Comparison of ENCODE assay signal across 13 cellular contexts in genomic region chr7:130276796-130277762, GRCh38. TPM values are rescaled to one million over a fixed set of nuclear protein-coding genes. Genes with fewer than 3 reads are reported as not detected.
DNase-seq lines count a peak whose midpoint lies in the region; ATAC-seq and TF ChIP-seq lines count a peak whose summit lies in the region.
"Had no signal": no experiment of that assay in that cellular context is flagged by ENCODE, and none has a peak within 500 bp of the region (broad histone marks: within the 10 kb centered on the region; RNA-seq: fewer than 3 reads in every experiment).

No MANE protein-coding gene starts in this region.

- TSS peak; percentile 42 for BruUV-seq in mammary epithelial cell (replicated peaks; lab: Mats Ljungman, UMichigan)

- POLR2A ChIA-PET in HEK293T (lab: Yijun Ruan, JAX), result no interaction called here

- no peak overlapping the region for H2AFZ ChIP-seq in mammary epithelial cell (ENCODE audit: low read depth, low read length)

- TF ChIP-seq CTCF in mammary epithelial cell (conservative IDR thresholded peaks at IDR 0.05 in 1 of 2, IDR thresholded peaks at IDR 0.05 in 1 of 2; ENCODE audit: extremely low read depth in 1 of 2, insufficient read depth in 1 of 2, low read depth in 1 of 2, low read length in 2 of 2), result no peak

- H3K79me2 ChIP-seq in mammary epithelial cell (ENCODE audit: insufficient read depth, low read length), result no peaks in the 10 kb centered on the region

- H4K20me1 ChIP-seq in mammary epithelial cell (ENCODE audit: insufficient read depth, low read length), result no peaks in the 10 kb centered on the region

- H3K9ac ChIP-seq in mammary epithelial cell (ENCODE audit: insufficient read depth, low read length), result peak overlapping the region; percentile 25

- ATAC-seq in GM18505 (IDR thresholded peaks at IDR 0.05; ENCODE audit: unreplicated experiment), result no peak
- no peak for ATAC-seq in HG03442 (IDR thresholded peaks at IDR 0.05; ENCODE audit: unreplicated experiment)

- dilution Hi-C loops in mammary epithelial cell (cut with HindIII; ENCODE audit: low sequenced_read_pairs), result no loop called here

- H3K4me1 ChIP-seq in mammary epithelial cell (ENCODE audit: insufficient read depth, low read length), result peaks cover 85% of the 10 kb centered on the region
- H3K4me1 ChIP-seq: right lobe of liver had no signal

- 42% methylated on average over 10 of the region's 10 CpGs for WGBS in mammary epithelial cell (ENCODE audit: low coverage, missing lambda C conversion rate)

- CTCF ChIA-PET in mammary epithelial cell (lab: Charles Lee; ENCODE audit: low non-redundant PET) (no interaction called here), HEK293T (lab: Yijun Ruan, JAX) (interaction anchor here (0.6 kb wide), 1 partner anchor 13 kb away, joined by 3 read pairs; no protein-coding TSS in a partner anchor)

- no peaks in the 10 kb centered on the region for H3K36me3 ChIP-seq in mammary epithelial cell (ENCODE audit: insufficient read depth, low read length)
- H3K36me3 ChIP-seq: right lobe of liver had no signal

- no peaks in the 10 kb centered on the region for H3K27me3 ChIP-seq in mammary epithelial cell (ENCODE audit: insufficient read depth, low read length)

- in situ Hi-C loops in mammary epithelial cell (cut with MboI; ENCODE audit: low sequenced_read_pairs in 2 of 2), result no loop called here

- TF ChIP-seq POLR2A in GM18505 (IDR thresholded peaks at IDR 0.05; ENCODE audit: borderline replicate concordance, extremely low read depth, insufficient read depth, insufficient read length), result no peak

- DNase-seq in EL (peak; percentile 63), NCI-H2227 treated with DMSO at 0.1 percent for 48 hours (lab: John Stamatoyannopoulos, UW) (peak; percentile 94), mammary epithelial cell (peak; percentile 79), renal cortical epithelial cell (ENCODE audit: low read depth) (peak; percentile 35), HEK293T (ENCODE audit: extremely low spot score) (no peak), SKM-1 (lab: John Stamatoyannopoulos, UW; ENCODE audit: unreplicated experiment) (no peak)
- DNase-seq: immature natural killer cell, NCI-H187 treated with DMSO at 0.1 percent for 48 hours had no signal

- peak overlapping the region; percentile 58 for H3K4me2 ChIP-seq in mammary epithelial cell (ENCODE audit: insufficient read depth, low read depth, low read length)

- intact Hi-C loops in mammary epithelial cell (cut with micrococcal nuclease), result loop anchor here (1.0 to 10.0 kb wide), 3 partner anchors 15 to 208 kb away; partner anchors contain the start of genes SSMEM1 and TMEM209

- H3K9me3 ChIP-seq in mammary epithelial cell (replicated peaks; ENCODE audit: insufficient read depth, low read length), result no peaks in the 10 kb centered on the region
- H3K9me3 ChIP-seq: right lobe of liver had no signal

- H3K27ac ChIP-seq in mammary epithelial cell (ENCODE audit: insufficient read depth, low read depth, low read length), result peak overlapping the region; percentile 80
- H3K27ac ChIP-seq: right lobe of liver had no signal

- H3K4me3 ChIP-seq in mammary epithelial cell (replicated peaks in 1 of 3; ENCODE audit: insufficient read depth in 1 of 3, low read depth in 2 of 3, low read length in 3 of 3), result no peak overlapping the region
- H3K4me3 ChIP-seq: right lobe of liver had no signal

TF ChIP-seq in HEK293T, 16 proteins besides CTCF, POLR2A, EP300 and RAD21:
- TF ChIP-seq BHLHE40 (IDR thresholded peaks at IDR 0.05; ENCODE audit: borderline replicate concordance) (no peak), ARNT (IDR thresholded peaks at IDR 0.05) (no peak)

RNA-seq across cellular contexts. Expression of gene CPA2, which starts 10.4 kb away (rescaled TPM):
- total RNA-seq in mammary epithelial cell (under 1 TPM; 0.17 to 0.38 TPM), renal cortical epithelial cell (not detected in 2 replicates)
- 0.33 TPM for polyA plus RNA-seq in mammary epithelial cell
- polyA minus RNA-seq in mammary epithelial cell, result not detected
- total RNA-seq: right lobe of liver; T-helper 2 cell treated with Interferon-gamma antibody and Interleukin-4, amounts not matched to agents 100 ng/mL and 5 ng/mL, for 36 hours; urinary bladder had no signal
- polyA plus RNA-seq: immature natural killer cell had no signal

RNA-seq across cellular contexts. Expression of gene CPA4, which starts 15.9 kb away (rescaled TPM):
- 100 to 1,000 TPM; 168 to 495 TPM for total RNA-seq in mammary epithelial cell
- 90.0 TPM for polyA plus RNA-seq in mammary epithelial cell
- 92.4 TPM for polyA minus RNA-seq in mammary epithelial cell
- total RNA-seq in renal cortical epithelial cell, result 4.7 and 22.7 TPM in 2 replicates
- total RNA-seq: right lobe of liver; T-helper 2 cell treated with Interferon-gamma antibody and Interleukin-4, amounts not matched to agents 100 ng/mL and 5 ng/mL, for 36 hours had no signal
- polyA plus RNA-seq: immature natural killer cell, urinary bladder had no signal

Comparison
In these comparisons a context has a peak if more than half of its experiments do, and no peak if none do; other contexts are left out.
1. DNase-seq: peak in EL (single experiment), NCI-H2227 treated with DMSO at 0.1 percent for 48 hours (single experiment), mammary epithelial cell (single experiment) and renal cortical epithelial cell (single experiment); none in HEK293T (single experiment) and SKM-1 (single experiment).